1 cellular context compared by ENCODE assay signal in the genomic region with DNA sequence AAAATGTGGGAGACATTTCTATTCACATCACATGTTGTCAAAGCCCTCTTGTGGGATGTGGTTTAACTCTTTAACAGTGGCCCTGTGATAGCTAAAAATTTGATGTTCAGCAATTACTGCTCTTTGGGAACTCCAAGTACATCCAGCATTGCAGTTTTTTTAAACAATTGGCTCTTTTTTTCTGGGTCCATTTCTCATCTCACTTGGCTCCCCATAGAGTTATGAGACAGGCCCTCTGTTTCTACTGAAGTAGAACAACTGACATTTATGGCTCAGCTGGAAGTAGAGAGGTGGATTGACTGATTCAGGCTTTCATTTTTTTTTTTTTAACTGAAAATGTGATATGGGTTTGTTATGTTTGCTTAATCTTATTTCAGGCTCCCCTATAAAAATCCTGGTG.
TF ChIP-seq lines count a peak whose summit lies in the region.

No MANE protein-coding gene starts in this region.

TF ChIP-seq in WTC11, 78 proteins besides CTCF, POLR2A, EP300 and RAD21 (continued from another document):
- TF ChIP-seq, protein P1, sequence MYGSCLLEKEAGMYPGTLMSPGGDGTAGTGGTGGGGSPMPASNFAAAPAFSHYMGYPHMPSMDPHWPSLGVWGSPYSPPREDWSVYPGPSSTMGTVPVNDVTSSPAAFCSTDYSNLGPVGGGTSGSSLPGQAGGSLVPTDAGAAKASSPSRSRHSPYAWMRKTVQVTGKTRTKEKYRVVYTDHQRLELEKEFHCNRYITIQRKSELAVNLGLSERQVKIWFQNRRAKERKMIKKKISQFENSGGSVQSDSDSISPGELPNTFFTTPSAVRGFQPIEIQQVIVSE (CRISPR knock-in tag; IDR thresholded peaks at IDR 0.05; ENCODE audit: borderline replicate concordance) = no peak
- TF ChIP-seq NFE2L1 (CRISPR knock-in tag; IDR thresholded peaks at IDR 0.05) = no peak
- TF ChIP-seq FOXP1 (CRISPR knock-in tag; IDR thresholded peaks at IDR 0.05; ENCODE audit: borderline replicate concordance) = no peak
- TF ChIP-seq, protein P2, sequence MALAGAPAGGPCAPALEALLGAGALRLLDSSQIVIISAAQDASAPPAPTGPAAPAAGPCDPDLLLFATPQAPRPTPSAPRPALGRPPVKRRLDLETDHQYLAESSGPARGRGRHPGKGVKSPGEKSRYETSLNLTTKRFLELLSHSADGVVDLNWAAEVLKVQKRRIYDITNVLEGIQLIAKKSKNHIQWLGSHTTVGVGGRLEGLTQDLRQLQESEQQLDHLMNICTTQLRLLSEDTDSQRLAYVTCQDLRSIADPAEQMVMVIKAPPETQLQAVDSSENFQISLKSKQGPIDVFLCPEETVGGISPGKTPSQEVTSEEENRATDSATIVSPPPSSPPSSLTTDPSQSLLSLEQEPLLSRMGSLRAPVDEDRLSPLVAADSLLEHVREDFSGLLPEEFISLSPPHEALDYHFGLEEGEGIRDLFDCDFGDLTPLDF (CRISPR knock-in tag; IDR thresholded peaks at IDR 0.05) = no peak
- TF ChIP-seq, protein P3, sequence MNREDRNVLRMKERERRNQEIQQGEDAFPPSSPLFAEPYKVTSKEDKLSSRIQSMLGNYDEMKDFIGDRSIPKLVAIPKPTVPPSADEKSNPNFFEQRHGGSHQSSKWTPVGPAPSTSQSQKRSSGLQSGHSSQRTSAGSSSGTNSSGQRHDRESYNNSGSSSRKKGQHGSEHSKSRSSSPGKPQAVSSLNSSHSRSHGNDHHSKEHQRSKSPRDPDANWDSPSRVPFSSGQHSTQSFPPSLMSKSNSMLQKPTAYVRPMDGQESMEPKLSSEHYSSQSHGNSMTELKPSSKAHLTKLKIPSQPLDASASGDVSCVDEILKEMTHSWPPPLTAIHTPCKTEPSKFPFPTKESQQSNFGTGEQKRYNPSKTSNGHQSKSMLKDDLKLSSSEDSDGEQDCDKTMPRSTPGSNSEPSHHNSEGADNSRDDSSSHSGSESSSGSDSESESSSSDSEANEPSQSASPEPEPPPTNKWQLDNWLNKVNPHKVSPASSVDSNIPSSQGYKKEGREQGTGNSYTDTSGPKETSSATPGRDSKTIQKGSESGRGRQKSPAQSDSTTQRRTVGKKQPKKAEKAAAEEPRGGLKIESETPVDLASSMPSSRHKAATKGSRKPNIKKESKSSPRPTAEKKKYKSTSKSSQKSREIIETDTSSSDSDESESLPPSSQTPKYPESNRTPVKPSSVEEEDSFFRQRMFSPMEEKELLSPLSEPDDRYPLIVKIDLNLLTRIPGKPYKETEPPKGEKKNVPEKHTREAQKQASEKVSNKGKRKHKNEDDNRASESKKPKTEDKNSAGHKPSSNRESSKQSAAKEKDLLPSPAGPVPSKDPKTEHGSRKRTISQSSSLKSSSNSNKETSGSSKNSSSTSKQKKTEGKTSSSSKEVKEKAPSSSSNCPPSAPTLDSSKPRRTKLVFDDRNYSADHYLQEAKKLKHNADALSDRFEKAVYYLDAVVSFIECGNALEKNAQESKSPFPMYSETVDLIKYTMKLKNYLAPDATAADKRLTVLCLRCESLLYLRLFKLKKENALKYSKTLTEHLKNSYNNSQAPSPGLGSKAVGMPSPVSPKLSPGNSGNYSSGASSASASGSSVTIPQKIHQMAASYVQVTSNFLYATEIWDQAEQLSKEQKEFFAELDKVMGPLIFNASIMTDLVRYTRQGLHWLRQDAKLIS (CRISPR knock-in tag; IDR thresholded peaks at IDR 0.05; ENCODE audit: borderline replicate concordance) = no peak
- TF ChIP-seq, protein P4, sequence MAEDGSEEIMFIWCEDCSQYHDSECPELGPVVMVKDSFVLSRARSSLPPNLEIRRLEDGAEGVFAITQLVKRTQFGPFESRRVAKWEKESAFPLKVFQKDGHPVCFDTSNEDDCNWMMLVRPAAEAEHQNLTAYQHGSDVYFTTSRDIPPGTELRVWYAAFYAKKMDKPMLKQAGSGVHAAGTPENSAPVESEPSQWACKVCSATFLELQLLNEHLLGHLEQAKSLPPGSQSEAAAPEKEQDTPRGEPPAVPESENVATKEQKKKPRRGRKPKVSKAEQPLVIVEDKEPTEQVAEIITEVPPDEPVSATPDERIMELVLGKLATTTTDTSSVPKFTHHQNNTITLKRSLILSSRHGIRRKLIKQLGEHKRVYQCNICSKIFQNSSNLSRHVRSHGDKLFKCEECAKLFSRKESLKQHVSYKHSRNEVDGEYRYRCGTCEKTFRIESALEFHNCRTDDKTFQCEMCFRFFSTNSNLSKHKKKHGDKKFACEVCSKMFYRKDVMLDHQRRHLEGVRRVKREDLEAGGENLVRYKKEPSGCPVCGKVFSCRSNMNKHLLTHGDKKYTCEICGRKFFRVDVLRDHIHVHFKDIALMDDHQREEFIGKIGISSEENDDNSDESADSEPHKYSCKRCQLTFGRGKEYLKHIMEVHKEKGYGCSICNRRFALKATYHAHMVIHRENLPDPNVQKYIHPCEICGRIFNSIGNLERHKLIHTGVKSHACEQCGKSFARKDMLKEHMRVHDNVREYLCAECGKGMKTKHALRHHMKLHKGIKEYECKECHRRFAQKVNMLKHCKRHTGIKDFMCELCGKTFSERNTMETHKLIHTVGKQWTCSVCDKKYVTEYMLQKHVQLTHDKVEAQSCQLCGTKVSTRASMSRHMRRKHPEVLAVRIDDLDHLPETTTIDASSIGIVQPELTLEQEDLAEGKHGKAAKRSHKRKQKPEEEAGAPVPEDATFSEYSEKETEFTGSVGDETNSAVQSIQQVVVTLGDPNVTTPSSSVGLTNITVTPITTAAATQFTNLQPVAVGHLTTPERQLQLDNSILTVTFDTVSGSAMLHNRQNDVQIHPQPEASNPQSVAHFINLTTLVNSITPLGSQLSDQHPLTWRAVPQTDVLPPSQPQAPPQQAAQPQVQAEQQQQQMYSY (CRISPR knock-in tag; IDR thresholded peaks at IDR 0.05) = no peak
- TF ChIP-seq KAT7 (CRISPR knock-in tag; IDR thresholded peaks at IDR 0.05; ENCODE audit: borderline replicate concordance) = no peak
- no peak for TF ChIP-seq EMX1 (CRISPR knock-in tag; IDR thresholded peaks at IDR 0.05)
